8 cellular contexts compared by ENCODE assay signal in genomic region chr7:20199015-20199737, GRCh38. TPM values are rescaled to one million over a fixed set of nuclear protein-coding genes. Genes with fewer than 3 reads are reported as not detected.
DNase-seq lines count a peak whose midpoint lies in the region; ATAC-seq, FAIRE-seq and TF ChIP-seq lines count a peak whose summit lies in the region.

No MANE protein-coding gene starts in this region.

- H3K79me1 ChIP-seq in mesendoderm (ENCODE audit: low read length) = no peaks in the 10 kb centered on the region

- no peak overlapping the region for H3K18ac ChIP-seq in mesendoderm (ENCODE audit: low read length)

- no peaks in the 10 kb centered on the region for H3K36me3 Mint-ChIP-seq in CD4-positive, CD25-positive, alpha-beta regulatory T cell
- no peaks in the 10 kb centered on the region for H3K36me3 Mint-ChIP-seq in astrocyte (ENCODE audit: low read depth, unreplicated experiment)
- H3K36me3 Mint-ChIP-seq in activated CD4-positive, alpha-beta memory T cell treated with anti-CD3 and anti-CD28 coated beads, Interleukin-2, amount 10 ng/mL, durations not matched to agents 7 days and 5 days (ENCODE audit: low read depth) = no peaks in the 10 kb centered on the region

- no peaks in the 10 kb centered on the region for H3K36me3 ChIP-seq in CD4-positive, CD25-positive, alpha-beta regulatory T cell (ENCODE audit: control insufficient read depth, insufficient read depth, low read length)
- H3K36me3 ChIP-seq in astrocyte (ENCODE audit: insufficient read depth, low read length) (no peaks in the 10 kb centered on the region), mesendoderm (ENCODE audit: control insufficient read depth, insufficient read depth, low read length) (no peaks in the 10 kb centered on the region)

- ATAC-seq in CD4-positive, CD25-positive, alpha-beta regulatory T cell (ENCODE audit: low read depth in 2 of 2) = peak; percentile 48 to 59
- ATAC-seq in GM19035 (IDR thresholded peaks at IDR 0.05; ENCODE audit: unreplicated experiment) (peak; percentile 72), HG03103 (IDR thresholded peaks at IDR 0.05; ENCODE audit: low read depth, unreplicated experiment) (peak; percentile 74)

- H3K4me1 ChIP-seq in CD4-positive, CD25-positive, alpha-beta regulatory T cell (ENCODE audit: control insufficient read depth, insufficient read depth, low read length, poor library complexity, severe bottlenecking) = no peaks in the 10 kb centered on the region
- H3K4me1 ChIP-seq in astrocyte (ENCODE audit: insufficient read depth, low read length) (peaks cover 8% of the 10 kb centered on the region), mesendoderm (ENCODE audit: control insufficient read depth, low read depth, low read length) (no peaks in the 10 kb centered on the region)

- peak overlapping the region in 1 of 3 donors; percentile 11 for H3K27ac Mint-ChIP-seq in CD4-positive, CD25-positive, alpha-beta regulatory T cell
- peak overlapping the region; percentile 48 for H3K27ac Mint-ChIP-seq in astrocyte (ENCODE audit: unreplicated experiment)
- H3K27ac Mint-ChIP-seq in activated CD4-positive, alpha-beta memory T cell treated with anti-CD3 and anti-CD28 coated beads, Interleukin-2, amount 10 ng/mL, durations not matched to agents 7 days and 5 days = no peak overlapping the region

- H3K23ac ChIP-seq in mesendoderm (ENCODE audit: low read length) = no peak overlapping the region

- no peak overlapping the region for H3K56ac ChIP-seq in mesendoderm (ENCODE audit: low read length)

- CTCF ChIA-PET in activated CD4-positive, alpha-beta memory T cell treated with anti-CD3 and anti-CD28 coated beads, Interleukin-2, amount 10 ng/mL, durations not matched to agents 7 days and 5 days (lab: Charles Lee) = no interaction called here

- H3K79me2 ChIP-seq in astrocyte (ENCODE audit: insufficient read depth, low read length) (no peaks in the 10 kb centered on the region), mesendoderm (ENCODE audit: control insufficient read depth, insufficient read depth, low read length) (no peaks in the 10 kb centered on the region)

- no peaks in the 10 kb centered on the region for H4K20me1 ChIP-seq in astrocyte (ENCODE audit: insufficient read depth, low read length)

- no peak overlapping the region for H2BK5ac ChIP-seq in mesendoderm (ENCODE audit: low read length)

- H3K9me3 Mint-ChIP-seq in CD4-positive, CD25-positive, alpha-beta regulatory T cell = peaks cover 0 to 2% (median 0%) of the 10 kb centered on the region in 7 donors
- no peaks in the 10 kb centered on the region for H3K9me3 Mint-ChIP-seq in astrocyte (ENCODE audit: unreplicated experiment)
- H3K9me3 Mint-ChIP-seq in activated CD4-positive, alpha-beta memory T cell treated with anti-CD3 and anti-CD28 coated beads, Interleukin-2, amount 10 ng/mL, durations not matched to agents 7 days and 5 days = peaks cover 3% of the 10 kb centered on the region

- H4K8ac ChIP-seq in mesendoderm (ENCODE audit: low read depth, low read length) = no peak overlapping the region

- no peak overlapping the region for H2BK120ac ChIP-seq in mesendoderm (ENCODE audit: low read depth, low read length)

- FAIRE-seq in astrocyte (lab: Jason Lieb, UNC) = peak; percentile 81

- H3K4me3 Mint-ChIP-seq in CD4-positive, CD25-positive, alpha-beta regulatory T cell = no peak overlapping the region
- H3K4me3 Mint-ChIP-seq in astrocyte (ENCODE audit: unreplicated experiment) = no peak overlapping the region
- no peak overlapping the region for H3K4me3 Mint-ChIP-seq in activated CD4-positive, alpha-beta memory T cell treated with anti-CD3 and anti-CD28 coated beads, Interleukin-2, amount 10 ng/mL, durations not matched to agents 7 days and 5 days

- no peak overlapping the region for H2AK5ac ChIP-seq in mesendoderm (ENCODE audit: low read length)

- H3K9ac ChIP-seq in astrocyte (ENCODE audit: low read length) = no peak overlapping the region
- no peak overlapping the region for H3K9ac ChIP-seq in mesendoderm (ENCODE audit: low read length)

- no peak for DNase-seq in CD4-positive, CD25-positive, alpha-beta regulatory T cell
- peak; percentile 83 for DNase-seq in NCI-H2196 (lab: John Stamatoyannopoulos, UW; ENCODE audit: unreplicated experiment)
- DNase-seq in astrocyte (ENCODE audit: low read depth) = peak; percentile 79
- peak; percentile 54 for DNase-seq in mesendoderm
- DNase-seq in putamen (ENCODE audit: low spot score) = no peak
- no peak for DNase-seq in activated CD4-positive, alpha-beta memory T cell treated with anti-CD3 and anti-CD28 coated beads, Interleukin-2, amount 10 ng/mL, durations not matched to agents 7 days and 5 days

- 100% methylated on average over 1 of the region's 2 CpGs for WGBS in mesendoderm (ENCODE audit: extremely low coverage, insufficient coverage, low lambda C conversion rate)

- no peaks in the 10 kb centered on the region for H3K27me3 Mint-ChIP-seq in CD4-positive, CD25-positive, alpha-beta regulatory T cell
- no peaks in the 10 kb centered on the region for H3K27me3 Mint-ChIP-seq in astrocyte (ENCODE audit: low read depth, unreplicated experiment)
- H3K27me3 Mint-ChIP-seq in activated CD4-positive, alpha-beta memory T cell treated with anti-CD3 and anti-CD28 coated beads, Interleukin-2, amount 10 ng/mL, durations not matched to agents 7 days and 5 days = no peaks in the 10 kb centered on the region

- H3K4ac ChIP-seq in mesendoderm (ENCODE audit: low read depth, low read length) = no peak overlapping the region

- H3K4me1 Mint-ChIP-seq in CD4-positive, CD25-positive, alpha-beta regulatory T cell = peaks cover 0 to 3% (median 0%) of the 10 kb centered on the region in 4 donors
- peaks cover 17% of the 10 kb centered on the region for H3K4me1 Mint-ChIP-seq in astrocyte (ENCODE audit: low read depth, unreplicated experiment)
- H3K4me1 Mint-ChIP-seq in activated CD4-positive, alpha-beta memory T cell treated with anti-CD3 and anti-CD28 coated beads, Interleukin-2, amount 10 ng/mL, durations not matched to agents 7 days and 5 days = no peaks in the 10 kb centered on the region

- H2BK15ac ChIP-seq in mesendoderm (replicated peaks; ENCODE audit: low read depth) = no peak overlapping the region

- TF ChIP-seq CTCF in astrocyte (IDR thresholded peaks at IDR 0.05; ENCODE audit: insufficient read depth, low read depth, low read length) = no peak

- H4K5ac ChIP-seq in mesendoderm (ENCODE audit: low read length) = no peak overlapping the region

- H2AFZ ChIP-seq in astrocyte (ENCODE audit: low read depth, low read length) = peak overlapping the region; percentile 29

- no peaks in the 10 kb centered on the region for H3K27me3 ChIP-seq in CD4-positive, CD25-positive, alpha-beta regulatory T cell (ENCODE audit: control insufficient read depth, insufficient read depth, low read length)
- H3K27me3 ChIP-seq in astrocyte (ENCODE audit: insufficient read depth, low read length) (no peaks in the 10 kb centered on the region), mesendoderm (ENCODE audit: insufficient read depth, low read length, poor library complexity) (no peaks in the 10 kb centered on the region)

- H3K27ac ChIP-seq in CD4-positive, CD25-positive, alpha-beta regulatory T cell (ENCODE audit: insufficient read depth, low read length, poor library complexity, severe bottlenecking) = no peak overlapping the region
- H3K27ac ChIP-seq in astrocyte (ENCODE audit: low read depth, low read length) = peak overlapping the region; percentile 19
- no peak overlapping the region for H3K27ac ChIP-seq in mesendoderm (ENCODE audit: low read depth, low read length)

- H3K9me3 ChIP-seq in CD4-positive, CD25-positive, alpha-beta regulatory T cell (ENCODE audit: control insufficient read depth in 2 of 2, low read length in 2 of 2) = no peaks in the 10 kb centered on the region
- H3K9me3 ChIP-seq in astrocyte (ENCODE audit: insufficient read depth, low read depth, low read length) = no peaks in the 10 kb centered on the region

- H3K4me2 ChIP-seq in astrocyte (ENCODE audit: low read length) (peak overlapping the region; percentile 63), mesendoderm (ENCODE audit: low read length) (no peak overlapping the region)

- H3K4me3 ChIP-seq in CD4-positive, CD25-positive, alpha-beta regulatory T cell (ENCODE audit: low read depth, low read length) = no peak overlapping the region
- H3K4me3 ChIP-seq in astrocyte (ENCODE audit: insufficient read depth, low read depth, low read length) (no peak overlapping the region), mesendoderm (ENCODE audit: low read length) (no peak overlapping the region)

- POLR2A ChIA-PET in activated CD4-positive, alpha-beta memory T cell treated with anti-CD3 and anti-CD28 coated beads, Interleukin-2, amount 10 ng/mL, durations not matched to agents 7 days and 5 days (lab: Charles Lee) = no interaction called here

RNA-seq across cellular contexts. Expression of gene MACC1, which starts 18.0 kb away (rescaled TPM):
- total RNA-seq in CD4-positive, CD25-positive, alpha-beta regulatory T cell = 1.0 TPM
- polyA plus RNA-seq in CD4-positive, CD25-positive, alpha-beta regulatory T cell = under 1 TPM in 2 of 4 donors, not detected in 2; 0.12 to 0.21 TPM
- 0.19 and 2.0 TPM in 2 replicates for total RNA-seq in astrocyte
- polyA plus RNA-seq in mesendoderm (2013, experiment 1 of 2) = 3.8 TPM
- polyA plus RNA-seq in mesendoderm (2013, experiment 2 of 2) = 4.1 TPM
- under 1 TPM; 0.18 to 0.20 TPM for total RNA-seq in activated CD4-positive, alpha-beta memory T cell treated with anti-CD3 and anti-CD28 coated beads, Interleukin-2, amount 10 ng/mL, durations not matched to agents 7 days and 5 days

Comparison
In these comparisons a context has a peak if more than half of its experiments do, and no peak if none do; other contexts are left out.
1. DNase-seq: peak in NCI-H2196 (single experiment), astrocyte (single experiment) and mesendoderm (single experiment); none in CD4-positive, CD25-positive, alpha-beta regulatory T cell (0 of 3), putamen (single experiment) and activated CD4-positive, alpha-beta memory T cell treated with anti-CD3 and anti-CD28 coated beads, Interleukin-2, amount 10 ng/mL, durations not matched to agents 7 days and 5 days (single experiment).
2. Peak in every context shown above with its lines, with median percentiles within 50 percentile points of each other: ATAC-seq.